9 cellular contexts compared by ENCODE assay signal in the genomic region with DNA sequence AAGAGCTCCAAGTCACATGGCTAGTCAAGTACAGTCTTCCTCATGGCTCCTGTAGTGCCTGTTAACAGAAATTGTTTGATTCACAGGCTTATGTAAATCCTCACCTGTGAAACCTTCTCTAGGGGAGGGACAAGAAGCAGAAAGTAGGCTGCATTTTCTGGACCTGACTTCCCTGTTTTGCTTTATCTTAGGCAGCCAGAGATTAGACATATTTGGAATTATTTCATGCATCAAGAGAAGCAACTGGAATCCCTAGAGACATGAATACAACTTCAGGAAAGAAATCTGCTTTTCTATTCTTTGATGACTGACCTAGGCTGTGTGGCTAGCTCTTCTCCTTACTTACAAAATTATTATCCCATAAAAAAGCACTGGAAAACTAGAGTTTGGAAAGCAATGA. TPM values are rescaled to one million over a fixed set of nuclear protein-coding genes. Genes with fewer than 3 reads are reported as not detected.
A peak's percentile ranks its signal among the peaks of the same experiment; 100 is the strongest.
DNase-seq lines count a peak whose midpoint lies in the region; ATAC-seq and TF ChIP-seq lines count a peak whose summit lies in the region.
"Had no signal": no experiment of that assay in that cellular context is flagged by ENCODE, and none has a peak within 500 bp of the region (broad histone marks: within the 10 kb centered on the region; RNA-seq: fewer than 3 reads in every experiment).

No MANE protein-coding gene starts in this region.

- CTCF ChIA-PET in activated CD8-positive, alpha-beta T cell treated with anti-CD3 and anti-CD28 coated beads for 36 hours (lab: Charles Lee) = interaction anchor here (0.7 to 1.3 kb wide), 5 partner anchors 11 to 80 kb away, joined by 3 to 4 read pairs (median 3); no protein-coding TSS in a partner anchor
- CTCF ChIA-PET in activated CD8-positive, alpha-beta T cell treated with anti-CD3 and anti-CD28 coated beads, Interleukin-2, amount 10 ng/mL, durations not matched to agents 7 days and 5 days (lab: Charles Lee) = interaction anchor here (0.7 to 1.8 kb wide), 7 partner anchors 11 to 154 kb away, joined by 3 to 6 read pairs (median 4); no protein-coding TSS in a partner anchor

- no peak for TF ChIP-seq CTCF in activated CD8-positive, alpha-beta T cell treated with anti-CD3 and anti-CD28 coated beads for 36 hours (IDR thresholded peaks at IDR 0.05)
- TF ChIP-seq CTCF in mesothelial cell of epicardium (IDR thresholded peaks at IDR 0.05; ENCODE audit: unreplicated experiment) (no peak), tibial nerve (IDR thresholded peaks at IDR 0.05) (no peak)

- H3K4me3 Mint-ChIP-seq in activated CD8-positive, alpha-beta T cell treated with anti-CD3 and anti-CD28 coated beads for 36 hours = no peak overlapping the region
- no peak overlapping the region for H3K4me3 Mint-ChIP-seq in activated CD8-positive, alpha-beta T cell treated with anti-CD3 and anti-CD28 coated beads, Interleukin-2, amount 10 ng/mL, durations not matched to agents 7 days and 5 days
- no peak overlapping the region for H3K4me3 Mint-ChIP-seq in dendritic cell treated with granulocyte-macrophage colony-stimulating factor and Interleukin-4, amounts not matched to agents 40 ng/mL and 50 ng/mL, for 4 days
- H3K4me3 Mint-ChIP-seq in mesothelial cell of epicardium = no peak overlapping the region

- no peaks in the 10 kb centered on the region for H3K9me3 Mint-ChIP-seq in activated CD8-positive, alpha-beta T cell treated with anti-CD3 and anti-CD28 coated beads for 36 hours
- no peaks in the 10 kb centered on the region for H3K9me3 Mint-ChIP-seq in activated CD8-positive, alpha-beta T cell treated with anti-CD3 and anti-CD28 coated beads, Interleukin-2, amount 10 ng/mL, durations not matched to agents 7 days and 5 days (ENCODE audit: insufficient read depth)
- H3K9me3 Mint-ChIP-seq in dendritic cell treated with granulocyte-macrophage colony-stimulating factor and Interleukin-4, amounts not matched to agents 40 ng/mL and 50 ng/mL, for 4 days = no peaks in the 10 kb centered on the region
- H3K9me3 Mint-ChIP-seq in mesothelial cell of epicardium = no peaks in the 10 kb centered on the region
- peaks cover 0 to 4% of the 10 kb centered on the region in 2 donors for H3K9me3 Mint-ChIP-seq in activated naive CD4-positive, alpha-beta T cell treated with anti-CD3 and anti-CD28 coated beads, Interleukin-2, amount 50 U/mL, for 72 hours

- H3K27me3 Mint-ChIP-seq in activated CD8-positive, alpha-beta T cell treated with anti-CD3 and anti-CD28 coated beads for 36 hours = no peaks in the 10 kb centered on the region
- H3K27me3 Mint-ChIP-seq in activated CD8-positive, alpha-beta T cell treated with anti-CD3 and anti-CD28 coated beads, Interleukin-2, amount 10 ng/mL, durations not matched to agents 7 days and 5 days (ENCODE audit: low read depth) = no peaks in the 10 kb centered on the region
- H3K27me3 Mint-ChIP-seq in dendritic cell treated with granulocyte-macrophage colony-stimulating factor and Interleukin-4, amounts not matched to agents 40 ng/mL and 50 ng/mL, for 4 days = no peaks in the 10 kb centered on the region
- no peaks in the 10 kb centered on the region for H3K27me3 Mint-ChIP-seq in mesothelial cell of epicardium (ENCODE audit: low read depth)

- intact Hi-C loops in activated CD8-positive, alpha-beta T cell treated with anti-CD3 and anti-CD28 coated beads for 36 hours (cut with micrococcal nuclease) = no loop called here
- intact Hi-C loops in dendritic cell treated with granulocyte-macrophage colony-stimulating factor and Interleukin-4, amounts not matched to agents 40 ng/mL and 50 ng/mL, for 4 days (cut with micrococcal nuclease) = no loop called here

- peaks cover 18% of the 10 kb centered on the region for H3K4me1 Mint-ChIP-seq in activated CD8-positive, alpha-beta T cell treated with anti-CD3 and anti-CD28 coated beads for 36 hours (ENCODE audit: low read depth)
- peaks cover 25% of the 10 kb centered on the region for H3K4me1 Mint-ChIP-seq in activated CD8-positive, alpha-beta T cell treated with anti-CD3 and anti-CD28 coated beads, Interleukin-2, amount 10 ng/mL, durations not matched to agents 7 days and 5 days (ENCODE audit: low read depth)
- peaks cover 42% of the 10 kb centered on the region for H3K4me1 Mint-ChIP-seq in dendritic cell treated with granulocyte-macrophage colony-stimulating factor and Interleukin-4, amounts not matched to agents 40 ng/mL and 50 ng/mL, for 4 days (ENCODE audit: low read depth)
- H3K4me1 Mint-ChIP-seq in mesothelial cell of epicardium = peaks cover 30% of the 10 kb centered on the region

- no peak for TF ChIP-seq POLR2A in tibial nerve (IDR thresholded peaks at IDR 0.05)

- H3K9me3 ChIP-seq in tibial nerve = no peaks in the 10 kb centered on the region

- H3K27me3 ChIP-seq in tibial nerve = no peaks in the 10 kb centered on the region

- H3K36me3 Mint-ChIP-seq in activated CD8-positive, alpha-beta T cell treated with anti-CD3 and anti-CD28 coated beads for 36 hours (ENCODE audit: low read depth) = peaks cover 9% of the 10 kb centered on the region
- H3K36me3 Mint-ChIP-seq in activated CD8-positive, alpha-beta T cell treated with anti-CD3 and anti-CD28 coated beads, Interleukin-2, amount 10 ng/mL, durations not matched to agents 7 days and 5 days (ENCODE audit: low read depth) = peaks cover 11% of the 10 kb centered on the region
- H3K36me3 Mint-ChIP-seq in dendritic cell treated with granulocyte-macrophage colony-stimulating factor and Interleukin-4, amounts not matched to agents 40 ng/mL and 50 ng/mL, for 4 days (ENCODE audit: low read depth) = peaks cover 53% of the 10 kb centered on the region
- H3K36me3 Mint-ChIP-seq in mesothelial cell of epicardium = peaks cover 3% of the 10 kb centered on the region
- H3K36me3 Mint-ChIP-seq in activated naive CD4-positive, alpha-beta T cell treated with anti-CD3 and anti-CD28 coated beads, Interleukin-2, amount 50 U/mL, for 72 hours = no peaks in the 10 kb centered on the region

- H3K4me1 ChIP-seq in tibial nerve = peaks cover 0 to 79% (median 29%) of the 10 kb centered on the region in 4 donors

- POLR2A ChIA-PET in activated CD8-positive, alpha-beta T cell treated with anti-CD3 and anti-CD28 coated beads for 36 hours (lab: Charles Lee) = interaction anchor here (1.1 kb wide), 1 partner anchor 11 kb away, joined by 6 read pairs; no protein-coding TSS in a partner anchor
- POLR2A ChIA-PET in activated CD8-positive, alpha-beta T cell treated with anti-CD3 and anti-CD28 coated beads, Interleukin-2, amount 10 ng/mL, durations not matched to agents 7 days and 5 days (lab: Charles Lee) = interaction anchor here (0.6 kb wide), 1 partner anchor 632 kb away, joined by 3 read pairs; no protein-coding TSS in a partner anchor

- no peak for DNase-seq in activated CD8-positive, alpha-beta T cell treated with anti-CD3 and anti-CD28 coated beads for 36 hours
- no peak for DNase-seq in activated CD8-positive, alpha-beta T cell treated with anti-CD3 and anti-CD28 coated beads, Interleukin-2, amount 10 ng/mL, durations not matched to agents 7 days and 5 days
- DNase-seq in mesothelial cell of epicardium (ENCODE audit: low spot score in 2 of 2, unreplicated experiment in 2 of 2) (no peak), tibial nerve (ENCODE audit: low spot score in 2 of 2) (no peak)
- DNase-seq in activated naive CD4-positive, alpha-beta T cell treated with anti-CD3 and anti-CD28 coated beads, Interleukin-2, amount 50 U/mL, for 72 hours (ENCODE audit: low spot score in 2 of 2) = no peak
- DNase-seq: NCI-H2107 had no signal

- ATAC-seq in activated CD8-positive, alpha-beta T cell treated with anti-CD3 and anti-CD28 coated beads for 36 hours = no peak
- no peak for ATAC-seq in activated CD8-positive, alpha-beta T cell treated with anti-CD3 and anti-CD28 coated beads, Interleukin-2, amount 10 ng/mL, durations not matched to agents 7 days and 5 days
- no peak for ATAC-seq in HG03139 (IDR thresholded peaks at IDR 0.05; ENCODE audit: unreplicated experiment)
- no peak for ATAC-seq in HG02571 (IDR thresholded peaks at IDR 0.05; ENCODE audit: unreplicated experiment)
- ATAC-seq in activated naive CD4-positive, alpha-beta T cell treated with anti-CD3 and anti-CD28 coated beads, Interleukin-2, amount 50 U/mL, for 72 hours = no peak

- no peak overlapping the region for H3K4me3 ChIP-seq in tibial nerve

- peak overlapping the region; percentile 38 to 90 (median 70) for H3K27ac ChIP-seq in tibial nerve

- H3K27ac Mint-ChIP-seq in activated CD8-positive, alpha-beta T cell treated with anti-CD3 and anti-CD28 coated beads for 36 hours = peak overlapping the region; percentile 39
- H3K27ac Mint-ChIP-seq in activated CD8-positive, alpha-beta T cell treated with anti-CD3 and anti-CD28 coated beads, Interleukin-2, amount 10 ng/mL, durations not matched to agents 7 days and 5 days = no peak overlapping the region
- peak overlapping the region; percentile 12 for H3K27ac Mint-ChIP-seq in dendritic cell treated with granulocyte-macrophage colony-stimulating factor and Interleukin-4, amounts not matched to agents 40 ng/mL and 50 ng/mL, for 4 days
- peak overlapping the region; percentile 63 for H3K27ac Mint-ChIP-seq in mesothelial cell of epicardium
- peak overlapping the region in 1 of 2 donors; percentile 40 for H3K27ac Mint-ChIP-seq in activated naive CD4-positive, alpha-beta T cell treated with anti-CD3 and anti-CD28 coated beads, Interleukin-2, amount 50 U/mL, for 72 hours

- H3K36me3 ChIP-seq in tibial nerve = no peaks in the 10 kb centered on the region

- no peak for TF ChIP-seq EP300 in tibial nerve (IDR thresholded peaks at IDR 0.05)

RNA-seq across cellular contexts. Expression of a gene that starts 52.3 kb away (rescaled TPM):
- total RNA-seq in activated CD8-positive, alpha-beta T cell treated with anti-CD3 and anti-CD28 coated beads for 36 hours = 100 to 1,000 TPM; 124 to 131 TPM
- total RNA-seq in activated CD8-positive, alpha-beta T cell treated with anti-CD3 and anti-CD28 coated beads, Interleukin-2, amount 10 ng/mL, durations not matched to agents 7 days and 5 days = 100 to 1,000 TPM; 149 to 152 TPM
- total RNA-seq in mesothelial cell of epicardium = 126 to 133 TPM (median 132 TPM) in 3 replicates
- 100 to 1,000 TPM; 247 to 316 (median 259) TPM for total RNA-seq in tibial nerve
- 100 to 1,000 TPM in 1 of 2 donors, 10 to 100 TPM in 1; 97.5 to 169 TPM for total RNA-seq in activated naive CD4-positive, alpha-beta T cell treated with anti-CD3 and anti-CD28 coated beads, Interleukin-2, amount 50 U/mL, for 72 hours
